In the genomic region with DNA sequence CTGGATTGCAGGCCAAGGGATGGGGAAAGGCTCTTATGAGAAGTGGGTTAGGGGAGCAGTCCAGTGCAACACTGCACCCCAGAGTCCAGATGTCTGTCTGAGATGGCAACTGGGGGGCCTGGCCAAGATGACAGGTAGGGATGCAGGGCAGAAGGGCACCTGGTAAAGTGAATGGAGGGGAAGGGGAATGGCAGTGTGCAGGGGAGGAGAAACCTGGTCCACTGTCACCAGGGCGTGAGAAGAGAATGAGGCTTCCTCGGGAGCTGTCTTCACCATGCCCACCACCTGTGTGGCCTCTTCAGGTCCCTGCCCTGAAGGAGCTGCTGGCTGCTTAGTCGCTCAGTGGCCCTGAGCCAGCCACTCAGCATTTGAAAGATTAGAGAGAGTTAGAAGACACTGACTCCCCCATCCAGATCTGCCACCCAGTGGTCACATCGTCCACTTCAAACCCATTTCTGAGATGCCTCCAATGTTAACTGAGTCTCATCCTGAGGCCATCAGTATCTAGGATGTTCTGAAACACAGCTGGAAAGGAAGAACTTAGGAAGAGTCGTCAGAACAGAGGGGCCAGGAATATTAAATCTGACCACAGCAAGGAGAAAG, we compare ENCODE assay signal across 9 cellular contexts. TPM values are rescaled to one million over a fixed set of nuclear protein-coding genes. Genes with fewer than 3 reads are reported as not detected.
DNase-seq lines count a peak whose midpoint lies in the region; ATAC-seq and TF ChIP-seq lines count a peak whose summit lies in the region.
"Had no signal": no experiment of that assay in that cellular context is flagged by ENCODE, and none has a peak within 500 bp of the region (broad histone marks: within the 10 kb centered on the region; RNA-seq: fewer than 3 reads in every experiment).

No MANE protein-coding gene starts in this region.

- H3K27me3 Mint-ChIP-seq in natural killer cell (ENCODE audit: low read depth in 2 of 2), result peaks cover 0 to 12% of the 10 kb centered on the region in 2 donors

- TF ChIP-seq CTCF in AG10803 (conservative IDR thresholded peaks at IDR 0.05; ENCODE audit: low read length) (0 out of 2 replicates have a peak, but pooled peaks have one; percentile 16), dorsolateral prefrontal cortex (IDR thresholded peaks at IDR 0.05 in 54 of 56, conservative IDR thresholded peaks at IDR 0.05 in 2 of 56; ENCODE audit: low read depth in 1 of 56, partially characterized antibody in 56 of 56) (peak in 4 of 56 donors; percentile 6 to 24 (median 10)), natural killer cell (IDR thresholded peaks at IDR 0.05) (no peak)

- H3K4me3 ChIP-seq in AG10803 (ENCODE audit: low read length), result no peak overlapping the region
- H3K4me3 ChIP-seq in dorsolateral prefrontal cortex, result peak overlapping the region in 14 of 59 donors; percentile 2 to 36 (median 16)

- no peaks in the 10 kb centered on the region for H3K27me3 ChIP-seq in dorsolateral prefrontal cortex

- peak overlapping the region in 1 of 2 donors; percentile 70 for H3K27ac Mint-ChIP-seq in natural killer cell

- no peaks in the 10 kb centered on the region for H3K9me3 Mint-ChIP-seq in natural killer cell

- no peak for ATAC-seq in natural killer cell

- peaks cover 65 to 92% of the 10 kb centered on the region in 2 donors for H3K4me1 Mint-ChIP-seq in natural killer cell

- H3K4me3 Mint-ChIP-seq in natural killer cell, result peak overlapping the region; percentile 22

- no peak for DNase-seq in AG10803 (ENCODE audit: low read depth)
- peak; percentile 10 for DNase-seq in NAMALWA (ENCODE audit: low spot score)
- DNase-seq in dorsolateral prefrontal cortex, result no peak
- no peak for DNase-seq in natural killer cell
- no peak for DNase-seq in kidney glomerular epithelial cell (lab: John Stamatoyannopoulos, UW)
- DNase-seq in anterior cingulate cortex (lab: John Stamatoyannopoulos, UW), result no peak
- no peak for DNase-seq in stimulated activated CD4-positive, alpha-beta T cell treated with anti-CD3 and anti-CD28 coated beads, Interleukin-15, amount 100 ng/mL, for 24 hours
- no peak for DNase-seq in NCI-H1436 (lab: John Stamatoyannopoulos, UW)
- DNase-seq: cortex of kidney had no signal

- no peaks in the 10 kb centered on the region for H3K36me3 Mint-ChIP-seq in natural killer cell

- H3K27ac ChIP-seq in dorsolateral prefrontal cortex, result peak overlapping the region; percentile 9 to 93 (median 82)

- intact Hi-C loops in dorsolateral prefrontal cortex (cut with DNase I) (loop anchor here (10.0 kb wide), 2 partner anchors 217 to 257 kb away; a partner anchor contains a TSS), natural killer cell (cut with micrococcal nuclease) (no loop called here)

RNA-seq across cellular contexts. Expression of a gene that starts 57.3 kb away (rescaled TPM):
- total RNA-seq in dorsolateral prefrontal cortex (100 to 1,000 TPM in 43 of 120 experiments, 10 to 100 TPM in 77; 27.1 to 361 (median 85.0) TPM), natural killer cell (100 to 1,000 TPM; 184 to 285 (median 225) TPM)
